3 cellular contexts compared by ENCODE assay signal in genomic region chrX:56591830-56592229, GRCh38. TPM values are rescaled to one million over a fixed set of nuclear protein-coding genes. Genes with fewer than 3 reads are reported as not detected.
DNase-seq lines count a peak whose midpoint lies in the region; ATAC-seq, FAIRE-seq and TF ChIP-seq lines count a peak whose summit lies in the region.
"Not testable (repeated sequence)": the region's sequence is repeated elsewhere in the genome, so short reads cannot be mapped to it uniquely, and the experiment has no call there.

No MANE protein-coding gene starts in this region.

- not testable (repeated sequence) for H3K27me3 ChIP-seq in astrocyte (ENCODE audit: insufficient read depth, low read length); K562 (ENCODE audit: control insufficient read depth in 2 of 2, insufficient read depth in 2 of 2, low read length in 2 of 2)

- not testable (repeated sequence) for TF ChIP-seq CTCF in HEK293 (tag by site-specific recombination; IDR thresholded peaks at IDR 0.05); astrocyte (IDR thresholded peaks at IDR 0.05; ENCODE audit: insufficient read depth, low read depth, low read length); K562 (IDR thresholded peaks at IDR 0.05 in 2 of 3, conservative IDR thresholded peaks at IDR 0.05 in 1 of 3; ENCODE audit: insufficient read depth in 2 of 3, low read depth in 1 of 3, low read length in 3 of 3)

- not testable (repeated sequence) for H3K9ac ChIP-seq in astrocyte (ENCODE audit: low read length); K562 (ENCODE audit: insufficient read depth in 1 of 2, low read depth in 2 of 2, low read length in 2 of 2)

- not testable (repeated sequence) for TF ChIP-seq RAD21 in K562 (CRISPR knock-in tag; conservative IDR thresholded peaks at IDR 0.05 in 1 of 2, IDR thresholded peaks at IDR 0.05 in 1 of 2)

- not testable (repeated sequence) for ATAC-seq in K562

- not testable (repeated sequence) for H3K36me3 Mint-ChIP-seq in astrocyte (ENCODE audit: low read depth, unreplicated experiment)

- not testable (repeated sequence) for H3K79me2 ChIP-seq in astrocyte (ENCODE audit: insufficient read depth, low read length); K562 (ENCODE audit: control insufficient read depth, insufficient read depth, low read length)

- not testable (repeated sequence) for H3K4me1 ChIP-seq in HEK293 (ENCODE audit: control insufficient read depth, insufficient read depth, low read length); astrocyte (ENCODE audit: insufficient read depth, low read length); K562 (replicated peaks in 1 of 2; ENCODE audit: control insufficient read depth in 2 of 2, insufficient read depth in 2 of 2, low read length in 2 of 2)

- not testable (repeated sequence) for H3K27ac ChIP-seq in HEK293 (ENCODE audit: extremely low read depth, low read depth, low read length); astrocyte (ENCODE audit: low read depth, low read length); K562 (ENCODE audit: extremely low read depth, low read depth, low read length)

- H3K9me1 ChIP-seq in K562 (ENCODE audit: control insufficient read depth, insufficient read depth, low read length), result not testable (repeated sequence)

- WGBS in K562 (ENCODE audit: insufficient coverage, low coverage, missing lambda C conversion rate), result 0% methylated on average over 2 of the region's 2 CpGs

- not testable (repeated sequence) for BruUV-seq in K562 (replicated peaks; lab: Mats Ljungman, UMichigan)

- in situ Hi-C loops in K562 (cut with MboI), result not testable (repeated sequence)

- POLR2A ChIA-PET in HEK293 (lab: Yijun Ruan, JAX); K562 (lab: Yijun Ruan, JAX): not testable (repeated sequence)

- H3K36me3 ChIP-seq in HEK293 (ENCODE audit: control insufficient read depth in 2 of 2, insufficient read depth in 1 of 2, low read length in 2 of 2); astrocyte (ENCODE audit: insufficient read depth, low read length); K562 (ENCODE audit: control insufficient read depth, insufficient read depth, low read length): not testable (repeated sequence)

- not testable (repeated sequence) for H3K4me3 ChIP-seq in HEK293 (ENCODE audit: low read depth, low read length); astrocyte (ENCODE audit: insufficient read depth, low read depth, low read length); K562

- peak; percentile 39 for FAIRE-seq in astrocyte (lab: Jason Lieb, UNC)
- FAIRE-seq in K562 (lab: Jason Lieb, UNC), result not testable (repeated sequence)

- H3K4me1 Mint-ChIP-seq in astrocyte (ENCODE audit: low read depth, unreplicated experiment), result not testable (repeated sequence)

- TF ChIP-seq EP300 in K562 (IDR thresholded peaks at IDR 0.05; ENCODE audit: low read length), result not testable (repeated sequence)

- not testable (repeated sequence) for TF ChIP-seq POLR2A in K562 (conservative IDR thresholded peaks at IDR 0.05)

- H3K9me3 ChIP-seq in HEK293 (ENCODE audit: control insufficient read depth, insufficient read depth, low read depth, low read length); astrocyte (ENCODE audit: insufficient read depth, low read depth, low read length); K562 (replicated peaks; ENCODE audit: control insufficient read depth, insufficient read depth, low read depth, low read length): not testable (repeated sequence)

- not testable (repeated sequence) for H3K4me2 ChIP-seq in astrocyte (ENCODE audit: low read length); K562 (ENCODE audit: insufficient read depth, low read length)

- not testable (repeated sequence) for H3K27me3 Mint-ChIP-seq in astrocyte (ENCODE audit: low read depth, unreplicated experiment)

- not testable (repeated sequence) for H3K27ac Mint-ChIP-seq in astrocyte (ENCODE audit: unreplicated experiment)

- H3K9me3 Mint-ChIP-seq in astrocyte (ENCODE audit: unreplicated experiment), result not testable (repeated sequence)

- intact Hi-C loops in K562 (cut with micrococcal nuclease), result not testable (repeated sequence)

- CTCF ChIA-PET in HEK293 (lab: Yijun Ruan, JAX); K562 (lab: Yijun Ruan, JAX; ENCODE audit: low intra/inter-chr PET ratio): not testable (repeated sequence)

- not testable (repeated sequence) for H3K4me3 Mint-ChIP-seq in astrocyte (ENCODE audit: unreplicated experiment)

- not testable (repeated sequence) for H4K20me1 ChIP-seq in astrocyte (ENCODE audit: insufficient read depth, low read length); K562 (replicated peaks; ENCODE audit: control insufficient read depth, insufficient read depth, low read length)

- DNase-seq in astrocyte (ENCODE audit: low read depth); K562 (ENCODE audit: extremely low read depth in 1 of 4, low spot score in 3 of 4): not testable (repeated sequence)

- H2AFZ ChIP-seq in astrocyte (ENCODE audit: low read depth, low read length); K562 (ENCODE audit: low read depth, low read length): not testable (repeated sequence)

TF ChIP-seq in HEK293, 187 proteins besides CTCF, POLR2A, EP300 and RAD21:
- peak; percentile 80 for TF ChIP-seq ZNF146 (tag by site-specific recombination; IDR thresholded peaks at IDR 0.05)

TF ChIP-seq in K562, 482 proteins besides CTCF, POLR2A, EP300 and RAD21:
- peak; percentile 54 for TF ChIP-seq ZNF146 (CRISPR knock-in tag; IDR thresholded peaks at IDR 0.05; ENCODE audit: unreplicated experiment)

RNA-seq across cellular contexts. Expression of gene UBQLN2, which starts 28.4 kb away (rescaled TPM):
- 36.5 and 38.9 TPM in 2 replicates for total RNA-seq in astrocyte
- total RNA-seq in K562 (2011; cell fraction: chromatin; rRNA removed; ENCODE audit: low replicate concordance), result 14.4 and 18.6 TPM in 2 replicates
- total RNA-seq in K562 (2011; cell fraction: nucleolus; rRNA removed), result 12.8 TPM in 2 replicates
- 17.3 and 18.2 TPM in 2 replicates for total RNA-seq in K562 (2011; cell fraction: nucleoplasm; rRNA removed)
- 2.4 and 3.3 TPM in 2 replicates for total RNA-seq in K562 (2014; rRNA removed)
- total RNA-seq in K562 (2014; rRNA removed; fragmentation: Illumina TruSeq; extraction: Trizol), result 5.2 and 5.7 TPM in 2 replicates
- total RNA-seq in K562 (2015; rRNA removed; fragmentation: Illumina TruSeq; extraction: Trizol), result 5.4 and 5.7 TPM in 2 replicates
- total RNA-seq in K562 (2021), result 17.2 and 17.9 TPM in 2 replicates
- polyA plus RNA-seq in K562 (2011; rRNA removed), result 11.5 and 12.4 TPM in 2 replicates
- 16.5 and 17.0 TPM in 2 replicates for polyA plus RNA-seq in K562 (2011; cell fraction: cytosol; rRNA removed)
- 7.8 and 9.2 TPM in 2 replicates for polyA plus RNA-seq in K562 (2011; cell fraction: nucleus; rRNA removed)
- 10.4 and 13.8 TPM in 2 replicates for polyA plus RNA-seq in K562 (2012)
- polyA plus RNA-seq in K562 (2014; fragmentation: Illumina TruSeq; extraction: Trizol), result 12.6 and 14.6 TPM in 2 replicates
- 1 to 10 TPM; 1.5 to 2.8 TPM for polyA plus RNA-seq in K562 (2014; fragmentation: Nextera tagmentation; extraction: Ambion mirVana)
- 10.2 and 10.8 TPM in 2 replicates for polyA plus RNA-seq in K562 (2014; rRNA removed)
- 15.4 and 20.9 TPM in 2 replicates for polyA minus RNA-seq in K562 (2011; rRNA and poly(A)+ RNA removed)
- 15.4 and 16.9 TPM in 2 replicates for polyA minus RNA-seq in K562 (2011; cell fraction: cytosol; rRNA and poly(A)+ RNA removed)
- polyA minus RNA-seq in K562 (2011; cell fraction: nucleus; rRNA and poly(A)+ RNA removed), result 11.0 and 13.8 TPM in 2 replicates
